In the genomic region with DNA sequence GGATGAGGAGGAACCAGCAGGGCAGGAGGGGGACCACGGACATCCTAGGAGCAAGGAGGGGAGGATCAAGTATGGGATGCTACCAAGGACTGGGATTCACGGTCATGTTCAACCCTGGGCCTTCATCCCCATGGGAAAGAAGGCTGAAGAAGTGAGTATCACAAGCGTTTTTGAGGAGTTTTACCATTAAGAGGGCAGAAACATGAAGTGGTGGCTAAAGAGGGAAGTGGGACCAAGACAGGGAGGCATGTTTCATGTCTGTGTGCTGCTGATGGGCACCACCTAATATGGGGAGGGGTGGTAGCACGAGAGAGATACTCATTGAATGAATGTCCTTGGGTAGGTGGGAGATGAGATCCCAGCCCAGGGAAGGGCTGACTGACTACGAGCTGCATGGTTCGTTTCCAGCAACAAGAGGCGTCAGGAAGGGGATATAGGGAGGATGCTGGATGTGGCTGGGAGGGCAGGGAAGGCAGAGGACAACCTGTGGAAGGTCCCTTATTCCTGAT, we compare ENCODE assay signal across 1 cellular context.
TF ChIP-seq lines count a peak whose summit lies in the region.

No MANE protein-coding gene starts in this region.

TF ChIP-seq in HepG2, 621 proteins besides CTCF, POLR2A, EP300 and RAD21:
- TF ChIP-seq ZNF253 (CRISPR knock-in tag; IDR thresholded peaks at IDR 0.05; ENCODE audit: borderline replicate concordance), result no peak
- no peak for TF ChIP-seq ZSCAN12 (CRISPR knock-in tag; IDR thresholded peaks at IDR 0.05)
- TF ChIP-seq, protein P1, sequence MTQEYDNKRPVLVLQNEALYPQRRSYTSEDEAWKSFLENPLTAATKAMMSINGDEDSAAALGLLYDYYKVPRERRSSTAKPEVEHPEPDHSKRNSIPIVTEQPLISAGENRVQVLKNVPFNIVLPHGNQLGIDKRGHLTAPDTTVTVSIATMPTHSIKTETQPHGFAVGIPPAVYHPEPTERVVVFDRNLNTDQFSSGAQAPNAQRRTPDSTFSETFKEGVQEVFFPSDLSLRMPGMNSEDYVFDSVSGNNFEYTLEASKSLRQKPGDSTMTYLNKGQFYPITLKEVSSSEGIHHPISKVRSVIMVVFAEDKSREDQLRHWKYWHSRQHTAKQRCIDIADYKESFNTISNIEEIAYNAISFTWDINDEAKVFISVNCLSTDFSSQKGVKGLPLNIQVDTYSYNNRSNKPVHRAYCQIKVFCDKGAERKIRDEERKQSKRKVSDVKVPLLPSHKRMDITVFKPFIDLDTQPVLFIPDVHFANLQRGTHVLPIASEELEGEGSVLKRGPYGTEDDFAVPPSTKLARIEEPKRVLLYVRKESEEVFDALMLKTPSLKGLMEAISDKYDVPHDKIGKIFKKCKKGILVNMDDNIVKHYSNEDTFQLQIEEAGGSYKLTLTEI (CRISPR knock-in tag; conservative IDR thresholded peaks at IDR 0.05), result no peak
- TF ChIP-seq PAF1 (CRISPR knock-in tag; IDR thresholded peaks at IDR 0.05), result no peak
- no peak for TF ChIP-seq ELF1 (CRISPR knock-in tag; IDR thresholded peaks at IDR 0.05)
- peak; percentile 52 for TF ChIP-seq RBM22 (optimal IDR thresholded peaks at IDR 0.05; ENCODE audit: low read length)
- 0 out of 2 replicates have a peak, but pooled peaks have one; percentile 18 for TF ChIP-seq POLR2AphosphoS5 (IDR thresholded peaks at IDR 0.05; ENCODE audit: low read depth, low read length)
